In genomic region chr13:78410847-78411246, GRCh38 we compare ENCODE assay signal across 24 cellular contexts.
"Had no signal": no experiment of that assay in that cellular context is flagged by ENCODE, and none has a peak within 500 bp of the region (broad histone marks: within the 10 kb centered on the region; RNA-seq: fewer than 3 reads in every experiment).

No MANE protein-coding gene starts in this region.

- DNase-seq: dermis blood vessel endothelial cell; dorsolateral prefrontal cortex; effector CD4-positive, alpha-beta T cell; effector memory CD4-positive, alpha-beta T cell; esophagus squamous epithelium; foreskin fibroblast; foreskin melanocyte; gastrocnemius medialis; glutamatergic neuron; heart right ventricle; hippocampal formation; left cardiac atrium; left lung; left ventricle myocardium superior; lower lobe of right lung; mesenchymal stem cell; mucosa of descending colon; naive B cell had no signal

- H3K36me3 ChIP-seq: esophagus squamous epithelium, gastrocnemius medialis, heart right ventricle, left lung, lower lobe of right lung had no signal

- H3K27me3 ChIP-seq: dorsolateral prefrontal cortex, esophagus squamous epithelium, gastrocnemius medialis, left lung had no signal

- H3K4me1 ChIP-seq: esophagus squamous epithelium, gastrocnemius medialis, heart right ventricle, left lung, lower lobe of right lung had no signal

- H3K27ac Mint-ChIP-seq: mesothelial cell of epicardium, naive B cell had no signal

- H3K9me3 Mint-ChIP-seq: mesothelial cell of epicardium, naive B cell had no signal

- H3K4me3 Mint-ChIP-seq: mesothelial cell of epicardium, naive B cell had no signal

- H3K36me3 Mint-ChIP-seq: mesothelial cell of epicardium, naive B cell had no signal

- H3K27ac ChIP-seq: coronary artery, dorsolateral prefrontal cortex, esophagus squamous epithelium, gastrocnemius medialis, heart right ventricle, left lung, lower lobe of right lung had no signal

- FAIRE-seq: colon, endothelial cell of umbilical vein, islet of Langerhans, keratinocyte had no signal

- H3K4me3 ChIP-seq: coronary artery, dorsolateral prefrontal cortex, esophagus squamous epithelium, gastrocnemius medialis, heart right ventricle, left lung, lower lobe of right lung, mucosa of descending colon had no signal

- H3K4me1 Mint-ChIP-seq: naive B cell had no signal

- ATAC-seq: gastrocnemius medialis, heart right ventricle, left cardiac atrium, left lung, left ventricle myocardium superior, lower lobe of right lung, mucosa of descending colon had no signal

- H3K9me3 ChIP-seq: esophagus squamous epithelium, gastrocnemius medialis, heart right ventricle, left lung, lower lobe of right lung, mucosa of descending colon had no signal
